Comparison of ENCODE assay signal across 8 cellular contexts in the genomic region with DNA sequence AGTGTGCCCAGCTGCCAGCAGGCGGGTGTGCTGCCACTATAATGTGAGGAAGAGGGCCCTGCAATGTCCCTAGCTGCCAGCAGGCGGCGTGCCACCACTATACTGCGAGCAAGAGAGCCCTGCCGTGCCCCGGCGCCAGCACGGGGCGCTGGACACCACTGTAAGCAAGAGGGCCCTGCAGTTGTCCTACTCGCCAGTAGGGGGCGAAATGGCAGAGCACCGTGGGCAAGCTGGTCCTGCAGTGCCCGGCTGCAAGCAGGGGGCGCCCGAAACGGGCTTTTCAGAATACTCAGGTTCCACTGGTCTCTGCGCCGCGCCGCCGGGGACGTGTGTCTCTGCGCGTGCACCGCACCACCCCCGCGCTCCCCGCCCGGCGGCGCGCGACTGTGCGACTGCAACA. TPM values are rescaled to one million over a fixed set of nuclear protein-coding genes. Genes with fewer than 3 reads are reported as not detected.
DNase-seq lines count a peak whose midpoint lies in the region; FAIRE-seq and TF ChIP-seq lines count a peak whose summit lies in the region.
"Not testable (repeated sequence)": the region's sequence is repeated elsewhere in the genome, so short reads cannot be mapped to it uniquely, and the experiment has no call there.

No MANE protein-coding gene starts in this region.

- H3K9me3 Mint-ChIP-seq in endodermal cell: not testable (repeated sequence)

- not testable (repeated sequence) for H3K4me3 ChIP-seq in AG09309 (ENCODE audit: control insufficient read depth, low read depth, low read length); GM12864 (ENCODE audit: low read depth, low read length); MM.1S (ENCODE audit: low read length); endodermal cell (ENCODE audit: low read length); kidney (ENCODE audit: low read length in 2 of 2)

- not testable (repeated sequence) for H3K9me3 ChIP-seq in MM.1S (replicated peaks; ENCODE audit: insufficient read depth, low read length); endodermal cell (ENCODE audit: control insufficient read depth, low read length); kidney (ENCODE audit: control insufficient read depth in 1 of 2, low read length in 2 of 2)

- not testable (repeated sequence) for FAIRE-seq in kidney (lab: Jason Lieb, UNC)

- H3K27me3 ChIP-seq in MM.1S (replicated peaks; ENCODE audit: insufficient read depth, low read length); endodermal cell (ENCODE audit: control insufficient read depth, insufficient read depth, low read length, poor library complexity, severe bottlenecking): not testable (repeated sequence)

- not testable (repeated sequence) for H3K4me1 Mint-ChIP-seq in endodermal cell

- not testable (repeated sequence) for H3K9ac ChIP-seq in MM.1S (ENCODE audit: low read length); endodermal cell (ENCODE audit: extremely low read depth, low read length, poor library complexity, severe bottlenecking); kidney (ENCODE audit: low read length in 2 of 2)

- intact Hi-C loops in kidney (cut with DNase I): not testable (repeated sequence)

- H3K27ac ChIP-seq in MM.1S (ENCODE audit: low read length); endodermal cell (ENCODE audit: low read depth, low read length); kidney (ENCODE audit: low read depth in 2 of 2, low read length in 2 of 2): not testable (repeated sequence)

- DNase-seq in AG09309 (ENCODE audit: low read depth); GM12864 (ENCODE audit: low read depth): not testable (repeated sequence)
- peak; percentile 57 for DNase-seq in MM.1S
- peak; percentile 59 for DNase-seq in SHP77 treated with DMSO at 0.1 percent for 48 hours (lab: John Stamatoyannopoulos, UW)
- DNase-seq in activated naive CD4-positive, alpha-beta T cell treated with Interleukin-2 at 50 U/mL for 16 hours: peak; percentile 24
- peak; percentile 78 for DNase-seq in endodermal cell
- DNase-seq in kidney: peak; percentile 74
- DNase-seq in stimulated activated CD4-positive, alpha-beta T cell treated with anti-CD3 and anti-CD28 coated beads, Interleukin-15, amount 100 ng/mL, for 24 hours: peak; percentile 54

- not testable (repeated sequence) for H2AFZ ChIP-seq in MM.1S (ENCODE audit: low read length)

- TF ChIP-seq CTCF in AG09309 (IDR thresholded peaks at IDR 0.05; ENCODE audit: control insufficient read depth, insufficient read depth, low read depth, low read length, missing control alignments) (peak; percentile 41), GM12864 (IDR thresholded peaks at IDR 0.05; ENCODE audit: low read depth, low read length, missing control alignments) (peak; percentile 47), MM.1S (IDR thresholded peaks at IDR 0.05; ENCODE audit: low read length) (peak; percentile 52), endodermal cell (conservative IDR thresholded peaks at IDR 0.05) (peak; percentile 71)
- not testable (repeated sequence) for TF ChIP-seq CTCF in kidney (IDR thresholded peaks at IDR 0.05; ENCODE audit: borderline replicate concordance, extremely low read depth, insufficient read depth)

- H3K79me2 ChIP-seq in MM.1S (ENCODE audit: low read length): not testable (repeated sequence)

- not testable (repeated sequence) for H3K27me3 Mint-ChIP-seq in endodermal cell (ENCODE audit: insufficient read depth)

- not testable (repeated sequence) for H3K27ac Mint-ChIP-seq in endodermal cell

- not testable (repeated sequence) for H3K36me3 ChIP-seq in MM.1S (replicated peaks; ENCODE audit: insufficient read depth, low read length); endodermal cell (ENCODE audit: control insufficient read depth, insufficient read depth, low read length); kidney (ENCODE audit: control insufficient read depth in 1 of 2, insufficient read depth in 2 of 2, low read length in 2 of 2)

- not testable (repeated sequence) for H3K4me2 ChIP-seq in MM.1S (ENCODE audit: low read depth, low read length)

- not testable (repeated sequence) for H3K9me2 ChIP-seq in MM.1S (replicated peaks; ENCODE audit: insufficient read depth, low read length)

- H3K4me3 Mint-ChIP-seq in endodermal cell: not testable (repeated sequence)

- H3K36me3 Mint-ChIP-seq in endodermal cell (ENCODE audit: low read depth): not testable (repeated sequence)

- WGBS in endodermal cell (ENCODE audit: insufficient coverage in 1 of 2, insufficient read length in 1 of 2), 2 experiments: 85 to 87% methylated on average over 19 to 33 of the region's 34 CpGs

- not testable (repeated sequence) for H3K4me1 ChIP-seq in MM.1S (ENCODE audit: low read length); endodermal cell (ENCODE audit: control insufficient read depth, insufficient read depth, low read length); kidney (ENCODE audit: control insufficient read depth in 1 of 2, insufficient read depth in 1 of 2, low read depth in 1 of 2, low read length in 2 of 2)

- not testable (repeated sequence) for H3F3A ChIP-seq in MM.1S (ENCODE audit: insufficient read depth, low read length)

- H4K20me1 ChIP-seq in MM.1S (ENCODE audit: insufficient read depth, low read length): not testable (repeated sequence)

RNA-seq across cellular contexts. Expression of a gene that starts 38.5 kb away (rescaled TPM):
- total RNA-seq in endodermal cell (10 to 100 TPM; 34.6 to 36.1 TPM), kidney (23.3 TPM)
- 50.6 TPM for polyA plus RNA-seq in endodermal cell (2013, experiment 1 of 2)
- polyA plus RNA-seq in endodermal cell (2013, experiment 2 of 2): 47.8 TPM
- polyA plus RNA-seq in kidney (ENCODE audit: insufficient read depth, low read depth, low replicate concordance): 5.8 TPM
